ENCODE assay signal across 17 cellular contexts in the genomic region with DNA sequence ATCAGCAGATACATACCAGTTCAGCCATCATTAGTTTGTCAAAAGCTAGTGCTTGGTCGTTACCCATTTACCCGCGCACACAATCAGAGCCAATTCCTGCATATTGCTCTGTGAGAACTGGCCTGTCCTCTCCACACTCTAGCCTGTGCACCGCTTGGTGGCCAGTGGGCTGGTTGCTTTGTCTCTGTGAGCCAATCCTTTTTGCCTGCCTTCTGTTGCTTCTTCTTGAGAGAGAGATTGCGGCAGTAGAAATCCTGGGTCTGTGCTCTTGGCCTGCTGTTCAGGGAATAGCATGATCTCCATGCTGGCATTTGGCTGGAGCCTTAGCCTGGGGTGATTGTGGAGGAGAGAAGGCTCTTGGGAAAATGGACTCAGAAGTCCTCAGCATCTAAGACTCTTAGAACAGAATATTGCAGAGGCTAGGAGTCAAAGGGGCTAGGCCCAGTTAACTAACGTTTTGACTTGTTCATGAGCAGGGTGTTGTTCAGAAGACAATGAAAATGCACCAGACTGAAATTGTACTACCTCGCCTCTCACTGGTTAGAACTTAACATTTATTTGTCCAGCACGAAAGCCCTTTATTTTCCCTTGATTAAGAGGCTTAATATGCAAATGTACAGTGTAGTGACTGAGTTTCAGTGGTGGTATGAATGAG. TPM values are rescaled to one million over a fixed set of nuclear protein-coding genes. Genes with fewer than 3 reads are reported as not detected.
DNase-seq lines count a peak whose midpoint lies in the region; ATAC-seq and TF ChIP-seq lines count a peak whose summit lies in the region.
"Had no signal": no experiment of that assay in that cellular context is flagged by ENCODE, and none has a peak within 500 bp of the region (broad histone marks: within the 10 kb centered on the region; RNA-seq: fewer than 3 reads in every experiment).

No MANE protein-coding gene starts in this region.

- H3K27ac ChIP-seq in CD8-positive, alpha-beta T cell (ENCODE audit: low read depth, low read length): no peak overlapping the region
- peak overlapping the region; percentile 94 for H3K27ac ChIP-seq in RWPE2 (ENCODE audit: poor library complexity, severe bottlenecking)
- H3K27ac ChIP-seq in neutrophil: peak overlapping the region; percentile 23
- H3K27ac ChIP-seq: HL-60 had no signal

- CTCF ChIA-PET in CD8-positive, alpha-beta T cell (lab: Charles Lee): interaction anchor here (1.8 kb wide), 1 partner anchor 9 kb away, joined by 5 read pairs; no protein-coding TSS in a partner anchor
- CTCF ChIA-PET in activated CD8-positive, alpha-beta memory T cell treated with anti-CD3 and anti-CD28 coated beads, Interleukin-2, amount 10 ng/mL, durations not matched to agents 7 days and 5 days (lab: Charles Lee): no interaction called here

- peaks cover 86% of the 10 kb centered on the region for H3K4me1 Mint-ChIP-seq in CD8-positive, alpha-beta T cell (ENCODE audit: low read depth)
- peaks cover 74% of the 10 kb centered on the region for H3K4me1 Mint-ChIP-seq in glutamatergic neuron (ENCODE audit: low read depth, unreplicated experiment)
- peaks cover 51% of the 10 kb centered on the region for H3K4me1 Mint-ChIP-seq in activated CD8-positive, alpha-beta memory T cell treated with anti-CD3 and anti-CD28 coated beads, Interleukin-2, amount 10 ng/mL, durations not matched to agents 7 days and 5 days

- no peak for TF ChIP-seq CTCF in CD8-positive, alpha-beta T cell (IDR thresholded peaks at IDR 0.05)
- no peak for TF ChIP-seq CTCF in RWPE2 (IDR thresholded peaks at IDR 0.05; ENCODE audit: poor library complexity, severe bottlenecking)
- TF ChIP-seq CTCF in glutamatergic neuron (IDR thresholded peaks at IDR 0.05; ENCODE audit: partially characterized antibody, unreplicated experiment): no peak
- no peak for TF ChIP-seq CTCF in neutrophil (IDR thresholded peaks at IDR 0.05)

- POLR2A ChIA-PET in CD8-positive, alpha-beta T cell (lab: Charles Lee): interaction anchor here (1.2 kb wide), 1 partner anchor 14 kb away, joined by 3 read pairs; no protein-coding TSS in a partner anchor

- H3K27ac Mint-ChIP-seq in CD8-positive, alpha-beta T cell: peak overlapping the region; percentile 16
- peak overlapping the region; percentile 97 for H3K27ac Mint-ChIP-seq in glutamatergic neuron (ENCODE audit: unreplicated experiment)
- H3K27ac Mint-ChIP-seq in activated CD8-positive, alpha-beta memory T cell treated with anti-CD3 and anti-CD28 coated beads, Interleukin-2, amount 10 ng/mL, durations not matched to agents 7 days and 5 days: no peak overlapping the region

- H3K4me1 ChIP-seq in CD8-positive, alpha-beta T cell (ENCODE audit: insufficient read depth, low read length): peaks cover 75% of the 10 kb centered on the region
- H3K4me1 ChIP-seq in RWPE2 (ENCODE audit: insufficient read depth, poor library complexity, severe bottlenecking): peaks cover 67% of the 10 kb centered on the region
- peaks cover 63 to 85% of the 10 kb centered on the region in 2 experiments for H3K4me1 ChIP-seq in neutrophil (ENCODE audit: control insufficient read depth in 1 of 2, insufficient read depth in 1 of 2, low read depth in 1 of 2, low read length in 1 of 2)

- H3K27me3 Mint-ChIP-seq in CD8-positive, alpha-beta T cell (ENCODE audit: low read depth): no peaks in the 10 kb centered on the region
- peaks cover 3% of the 10 kb centered on the region for H3K27me3 Mint-ChIP-seq in glutamatergic neuron (ENCODE audit: unreplicated experiment)
- no peaks in the 10 kb centered on the region for H3K27me3 Mint-ChIP-seq in activated CD8-positive, alpha-beta memory T cell treated with anti-CD3 and anti-CD28 coated beads, Interleukin-2, amount 10 ng/mL, durations not matched to agents 7 days and 5 days
- H3K27me3 Mint-ChIP-seq: stimulated activated naive CD8-positive, alpha-beta T cell treated with anti-CD3 and anti-CD28 coated beads, Interleukin-15, amount 100 ng/mL, for 72 hours had no signal

- H3K27me3 ChIP-seq in CD8-positive, alpha-beta T cell (ENCODE audit: insufficient read depth, low read length): no peaks in the 10 kb centered on the region
- H3K27me3 ChIP-seq in RWPE2 (ENCODE audit: insufficient read depth, poor library complexity, severe bottlenecking) (no peaks in the 10 kb centered on the region), neutrophil (no peaks in the 10 kb centered on the region)
- H3K27me3 ChIP-seq: MG63 had no signal

- no peak for DNase-seq in CD8-positive, alpha-beta T cell
- DNase-seq in RWPE2 (ENCODE audit: low spot score): no peak
- peak; percentile 66 for DNase-seq in glutamatergic neuron
- DNase-seq in activated CD8-positive, alpha-beta memory T cell treated with anti-CD3 and anti-CD28 coated beads, Interleukin-2, amount 10 ng/mL, durations not matched to agents 7 days and 5 days: no peak
- DNase-seq in NCI-H1105 treated with DMSO at 0.1 percent for 48 hours (lab: John Stamatoyannopoulos, UW): no peak
- DNase-seq: activated CD4-positive, alpha-beta T cell treated with anti-CD3 and anti-CD28 coated beads, Interleukin-2, amount 50 U/mL, for 1 hour; activated effector memory CD4-positive, alpha-beta T cell treated with Interleukin-2 at 50 U/mL for 16 hours; GF-D8; MG63; NCI-H2171; stimulated activated CD4-positive, alpha-beta T cell treated with anti-CD3 and anti-CD28 coated beads, Interleukin-4, amount 100 ng/mL, for 24 hours; stimulated activated naive CD8-positive, alpha-beta T cell treated with anti-CD3 and anti-CD28 coated beads, Interleukin-15, amount 100 ng/mL, for 72 hours; SW 1271 had no signal

- no peaks in the 10 kb centered on the region for H3K36me3 ChIP-seq in CD8-positive, alpha-beta T cell (ENCODE audit: insufficient read depth, low read length)
- H3K36me3 ChIP-seq in RWPE2 (ENCODE audit: low read depth) (no peaks in the 10 kb centered on the region), neutrophil (peaks cover 4% of the 10 kb centered on the region)

- no peaks in the 10 kb centered on the region for H3K36me3 Mint-ChIP-seq in CD8-positive, alpha-beta T cell
- no peaks in the 10 kb centered on the region for H3K36me3 Mint-ChIP-seq in glutamatergic neuron (ENCODE audit: unreplicated experiment)
- peaks cover under 1% of the 10 kb centered on the region for H3K36me3 Mint-ChIP-seq in activated CD8-positive, alpha-beta memory T cell treated with anti-CD3 and anti-CD28 coated beads, Interleukin-2, amount 10 ng/mL, durations not matched to agents 7 days and 5 days

- no peak overlapping the region for H3K4me3 Mint-ChIP-seq in CD8-positive, alpha-beta T cell
- peak overlapping the region; percentile 86 for H3K4me3 Mint-ChIP-seq in glutamatergic neuron (ENCODE audit: unreplicated experiment)
- no peak overlapping the region for H3K4me3 Mint-ChIP-seq in activated CD8-positive, alpha-beta memory T cell treated with anti-CD3 and anti-CD28 coated beads, Interleukin-2, amount 10 ng/mL, durations not matched to agents 7 days and 5 days
- H3K4me3 Mint-ChIP-seq: stimulated activated naive CD8-positive, alpha-beta T cell treated with anti-CD3 and anti-CD28 coated beads, Interleukin-15, amount 100 ng/mL, for 72 hours had no signal

- no peaks in the 10 kb centered on the region for H3K9me3 Mint-ChIP-seq in CD8-positive, alpha-beta T cell
- peaks cover 9% of the 10 kb centered on the region for H3K9me3 Mint-ChIP-seq in glutamatergic neuron (ENCODE audit: unreplicated experiment)
- H3K9me3 Mint-ChIP-seq in activated CD8-positive, alpha-beta memory T cell treated with anti-CD3 and anti-CD28 coated beads, Interleukin-2, amount 10 ng/mL, durations not matched to agents 7 days and 5 days (ENCODE audit: low read depth): no peaks in the 10 kb centered on the region
- H3K9me3 Mint-ChIP-seq: stimulated activated naive CD8-positive, alpha-beta T cell treated with anti-CD3 and anti-CD28 coated beads, Interleukin-15, amount 100 ng/mL, for 72 hours had no signal

- intact Hi-C loops in CD8-positive, alpha-beta T cell (cut with DNase I, micrococcal nuclease): loop anchor here in 1 of 2 experiments (5.0 kb wide), 1 partner anchor 32 kb away; no protein-coding TSS in a partner anchor

- ATAC-seq in CD8-positive, alpha-beta T cell: no peak
- ATAC-seq in RWPE2 (ENCODE audit: low read depth) (no peak), GM21381 (IDR thresholded peaks at IDR 0.05; ENCODE audit: unreplicated experiment) (no peak), HG03442 (IDR thresholded peaks at IDR 0.05; ENCODE audit: unreplicated experiment) (no peak)
- no peak for ATAC-seq in activated CD8-positive, alpha-beta memory T cell treated with anti-CD3 and anti-CD28 coated beads, Interleukin-2, amount 10 ng/mL, durations not matched to agents 7 days and 5 days
- ATAC-seq: stimulated activated naive CD8-positive, alpha-beta T cell treated with anti-CD3 and anti-CD28 coated beads, Interleukin-15, amount 100 ng/mL, for 72 hours had no signal

- no peak overlapping the region for H3K4me3 ChIP-seq in CD8-positive, alpha-beta T cell (ENCODE audit: low read depth, low read length)
- H3K4me3 ChIP-seq in RWPE2 (ENCODE audit: severe bottlenecking) (no peak overlapping the region), neutrophil (ENCODE audit: low read depth in 1 of 2, low read length in 1 of 2) (no peak overlapping the region)
- H3K4me3 ChIP-seq: MG63 had no signal

- no peaks in the 10 kb centered on the region for H3K9me3 ChIP-seq in CD8-positive, alpha-beta T cell (ENCODE audit: low read length)
- H3K9me3 ChIP-seq in RWPE2 (ENCODE audit: severe bottlenecking): no peaks in the 10 kb centered on the region
- H3K9me3 ChIP-seq in neutrophil: no peaks in the 10 kb centered on the region
- H3K9me3 ChIP-seq: MG63 had no signal

RNA-seq across cellular contexts. Expression of gene MAP4K4, which starts 37.1 kb away (rescaled TPM):
- 10 to 100 TPM; 72.4 TPM for total RNA-seq in CD8-positive, alpha-beta T cell
- total RNA-seq in glutamatergic neuron (ENCODE audit: unreplicated experiment): 756 TPM
- total RNA-seq in activated CD8-positive, alpha-beta memory T cell treated with anti-CD3 and anti-CD28 coated beads, Interleukin-2, amount 10 ng/mL, durations not matched to agents 7 days and 5 days: 10 to 100 TPM; 42.8 to 45.9 TPM

Comparison
In these comparisons a context has a peak if more than half of its experiments do, and no peak if none do; other contexts are left out.
1. RNA of gene MAP4K4, which starts 37.1 kb away (total RNA-seq): 756 TPM in glutamatergic neuron (single experiment); 72.4 TPM in CD8-positive, alpha-beta T cell and 42.8 to 45.9 TPM in activated CD8-positive, alpha-beta memory T cell treated with anti-CD3 and anti-CD28 coated beads, Interleukin-2, amount 10 ng/mL, durations not matched to agents 7 days and 5 days; every median in the first group is over 10 times any median in the second.